Comparison of ENCODE assay signal across 1 cellular context in genomic region chr17:69538795-69539194, GRCh38.
A peak's percentile ranks its signal among the peaks of the same experiment; 100 is the strongest.
TF ChIP-seq lines count a peak whose summit lies in the region.

No MANE protein-coding gene starts in this region.

TF ChIP-seq in K562, 482 proteins besides CTCF, POLR2A, EP300 and RAD21 (continued from another document):
- TF ChIP-seq, protein P1, sequence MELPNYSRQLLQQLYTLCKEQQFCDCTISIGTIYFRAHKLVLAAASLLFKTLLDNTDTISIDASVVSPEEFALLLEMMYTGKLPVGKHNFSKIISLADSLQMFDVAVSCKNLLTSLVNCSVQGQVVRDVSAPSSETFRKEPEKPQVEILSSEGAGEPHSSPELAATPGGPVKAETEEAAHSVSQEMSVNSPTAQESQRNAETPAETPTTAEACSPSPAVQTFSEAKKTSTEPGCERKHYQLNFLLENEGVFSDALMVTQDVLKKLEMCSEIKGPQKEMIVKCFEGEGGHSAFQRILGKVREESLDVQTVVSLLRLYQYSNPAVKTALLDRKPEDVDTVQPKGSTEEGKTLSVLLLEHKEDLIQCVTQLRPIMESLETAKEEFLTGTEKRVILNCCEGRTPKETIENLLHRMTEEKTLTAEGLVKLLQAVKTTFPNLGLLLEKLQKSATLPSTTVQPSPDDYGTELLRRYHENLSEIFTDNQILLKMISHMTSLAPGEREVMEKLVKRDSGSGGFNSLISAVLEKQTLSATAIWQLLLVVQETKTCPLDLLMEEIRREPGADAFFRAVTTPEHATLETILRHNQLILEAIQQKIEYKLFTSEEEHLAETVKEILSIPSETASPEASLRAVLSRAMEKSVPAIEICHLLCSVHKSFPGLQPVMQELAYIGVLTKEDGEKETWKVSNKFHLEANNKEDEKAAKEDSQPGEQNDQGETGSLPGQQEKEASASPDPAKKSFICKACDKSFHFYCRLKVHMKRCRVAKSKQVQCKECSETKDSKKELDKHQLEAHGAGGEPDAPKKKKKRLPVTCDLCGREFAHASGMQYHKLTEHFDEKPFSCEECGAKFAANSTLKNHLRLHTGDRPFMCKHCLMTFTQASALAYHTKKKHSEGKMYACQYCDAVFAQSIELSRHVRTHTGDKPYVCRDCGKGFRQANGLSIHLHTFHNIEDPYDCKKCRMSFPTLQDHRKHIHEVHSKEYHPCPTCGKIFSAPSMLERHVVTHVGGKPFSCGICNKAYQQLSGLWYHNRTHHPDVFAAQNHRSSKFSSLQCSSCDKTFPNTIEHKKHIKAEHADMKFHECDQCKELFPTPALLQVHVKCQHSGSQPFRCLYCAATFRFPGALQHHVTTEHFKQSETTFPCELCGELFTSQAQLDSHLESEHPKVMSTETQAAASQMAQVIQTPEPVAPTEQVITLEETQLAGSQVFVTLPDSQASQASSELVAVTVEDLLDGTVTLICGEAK (IDR thresholded peaks at IDR 0.05), result peak; percentile 86
- TF ChIP-seq, protein P1 (CRISPR knock-in tag; IDR thresholded peaks at IDR 0.05), result no peak
- TF ChIP-seq RERE (CRISPR knock-in tag; IDR thresholded peaks at IDR 0.05; ENCODE audit: borderline replicate concordance), result no peak
